Comparison of ENCODE assay signal across 24 cellular contexts in genomic region chr14:24775919-24776318, GRCh38.
"Had no signal": no experiment of that assay in that cellular context is flagged by ENCODE, and none has a peak within 500 bp of the region (broad histone marks: within the 10 kb centered on the region; RNA-seq: fewer than 3 reads in every experiment).

No MANE protein-coding gene starts in this region.

- H3K9me3 Mint-ChIP-seq: activated naive CD4-positive, alpha-beta T cell treated with anti-CD3 and anti-CD28 coated beads, Interleukin-2, amount 10 ng/mL, durations not matched to agents 7 days and 5 days; natural killer cell treated with Interleukin-12 subunit alpha and Interleukin-12 subunit beta and Interleukin-15 and Interleukin-18, amount 100 ng/mL, for 72 hours; T-helper 2 cell treated with Interferon-gamma antibody and Interleukin-4, amounts not matched to agents 5 μg/mL and 100 μg/mL, for 36 hours had no signal

- H3K4me3 ChIP-seq: left ventricle myocardium inferior, mucosa of descending colon, sigmoid colon, stomach, tibial artery had no signal

- H3K9me3 ChIP-seq: mucosa of descending colon, sigmoid colon, tibial artery had no signal

- H3K36me3 ChIP-seq: left ventricle myocardium inferior, sigmoid colon, stomach, tibial artery had no signal

- H3K4me3 Mint-ChIP-seq: activated naive CD4-positive, alpha-beta T cell treated with anti-CD3 and anti-CD28 coated beads, Interleukin-2, amount 10 ng/mL, durations not matched to agents 7 days and 5 days; natural killer cell treated with Interleukin-12 subunit alpha and Interleukin-12 subunit beta and Interleukin-15 and Interleukin-18, amount 100 ng/mL, for 72 hours; stimulated activated naive B cell treated with anti-CD40 and anti-IgM and Interleukin-4, amounts not matched to agents 10 μg/mL and 1 μg/mL and 100 μg/mL, for 72 hours; T-helper 2 cell treated with Interferon-gamma antibody and Interleukin-4, amounts not matched to agents 5 μg/mL and 100 μg/mL, for 36 hours had no signal

- H3K27me3 Mint-ChIP-seq: activated naive CD4-positive, alpha-beta T cell treated with anti-CD3 and anti-CD28 coated beads, Interleukin-2, amount 10 ng/mL, durations not matched to agents 7 days and 5 days; progenitor cell of endocrine pancreas had no signal

- H3K36me3 Mint-ChIP-seq: activated naive CD4-positive, alpha-beta T cell treated with anti-CD3 and anti-CD28 coated beads, Interleukin-2, amount 10 ng/mL, durations not matched to agents 7 days and 5 days; stimulated activated naive B cell treated with anti-CD40 and anti-IgM and Interleukin-4, amounts not matched to agents 10 μg/mL and 1 μg/mL and 100 μg/mL, for 72 hours had no signal

- H3K4me1 Mint-ChIP-seq: activated naive CD4-positive, alpha-beta T cell treated with anti-CD3 and anti-CD28 coated beads, Interleukin-2, amount 10 ng/mL, durations not matched to agents 7 days and 5 days; stimulated activated naive B cell treated with anti-CD40 and anti-IgM and Interleukin-4, amounts not matched to agents 10 μg/mL and 1 μg/mL and 100 μg/mL, for 72 hours had no signal

- DNase-seq: activated CD4-positive, alpha-beta T cell treated with anti-CD3 and anti-CD28 coated beads for 48 hours; activated CD4-positive, alpha-beta T cell treated with anti-CD3 and anti-CD28 coated beads, Interleukin-2, amount 50 U/mL, for 48 hours; activated CD8-positive, alpha-beta memory T cell treated with anti-CD3 and anti-CD28 coated beads for 24 hours; activated effector memory CD4-positive, alpha-beta T cell treated with Interleukin-2 at 50 U/mL for 16 hours; activated naive CD4-positive, alpha-beta T cell treated with anti-CD3 and anti-CD28 coated beads, Interleukin-2, amount 10 ng/mL, durations not matched to agents 7 days and 5 days; amniotic stem cell; caudate nucleus; cortex of kidney; foreskin melanocyte; left ventricle myocardium inferior; mucosa of descending colon; sigmoid colon; small intestine; stimulated activated CD4-positive, alpha-beta T cell treated with anti-CD3 and anti-CD28 coated beads, Interleukin-1b, Interleukin-23, amount 100 ng/mL, for 48 hours; stimulated activated naive B cell treated with anti-CD40 and anti-IgM and Interleukin-4, amounts not matched to agents 10 μg/mL and 1 μg/mL and 100 μg/mL, for 72 hours; stomach; T-helper 1 cell; tibial artery had no signal

- H3K27ac Mint-ChIP-seq: activated naive CD4-positive, alpha-beta T cell treated with anti-CD3 and anti-CD28 coated beads, Interleukin-2, amount 10 ng/mL, durations not matched to agents 7 days and 5 days; natural killer cell treated with Interleukin-12 subunit alpha and Interleukin-12 subunit beta and Interleukin-15 and Interleukin-18, amount 100 ng/mL, for 72 hours; progenitor cell of endocrine pancreas; stimulated activated naive B cell treated with anti-CD40 and anti-IgM and Interleukin-4, amounts not matched to agents 10 μg/mL and 1 μg/mL and 100 μg/mL, for 72 hours; T-helper 2 cell treated with Interferon-gamma antibody and Interleukin-4, amounts not matched to agents 5 μg/mL and 100 μg/mL, for 36 hours had no signal

- FAIRE-seq: astrocyte, islet of Langerhans, small intestine had no signal

- H3K27ac ChIP-seq: sigmoid colon, stomach, tibial artery had no signal

- H3K4me1 ChIP-seq: sigmoid colon, stomach, tibial artery had no signal

- ATAC-seq: esophagus mucosa; mucosa of descending colon; natural killer cell treated with Interleukin-12 subunit alpha and Interleukin-12 subunit beta and Interleukin-15 and Interleukin-18, amount 100 ng/mL, for 72 hours; stimulated activated naive B cell treated with anti-CD40 and anti-IgM and Interleukin-4, amounts not matched to agents 10 μg/mL and 1 μg/mL and 100 μg/mL, for 72 hours had no signal

- H3K27me3 ChIP-seq: sigmoid colon, stomach, tibial artery had no signal
